In genomic region chr11:107741044-107741823, GRCh38 we compare ENCODE assay signal across 8 cellular contexts. TPM values are rescaled to one million over a fixed set of nuclear protein-coding genes. Genes with fewer than 3 reads are reported as not detected.
DNase-seq lines count a peak whose midpoint lies in the region; ATAC-seq and TF ChIP-seq lines count a peak whose summit lies in the region.

No MANE protein-coding gene starts in this region.

- no peak overlapping the region for H3K4me3 Mint-ChIP-seq in stimulated activated naive B cell treated with anti-CD40 and anti-IgM and Interleukin-4, amounts not matched to agents 10 μg/mL and 1 μg/mL and 100 μg/mL, for 72 hours

- no peaks in the 10 kb centered on the region for H3K9me3 Mint-ChIP-seq in stimulated activated naive B cell treated with anti-CD40 and anti-IgM and Interleukin-4, amounts not matched to agents 10 μg/mL and 1 μg/mL and 100 μg/mL, for 72 hours

- peaks cover 0 to 4% of the 10 kb centered on the region in 2 donors for H3K4me1 Mint-ChIP-seq in stimulated activated naive B cell treated with anti-CD40 and anti-IgM and Interleukin-4, amounts not matched to agents 10 μg/mL and 1 μg/mL and 100 μg/mL, for 72 hours

- ATAC-seq in GM18907 (IDR thresholded peaks at IDR 0.05; ENCODE audit: unreplicated experiment): peak; percentile 89
- peak; percentile 95 for ATAC-seq in HG03066 (IDR thresholded peaks at IDR 0.05; ENCODE audit: low read depth, unreplicated experiment)
- ATAC-seq in stimulated activated naive B cell treated with anti-CD40 and anti-IgM and Interleukin-4, amounts not matched to agents 10 μg/mL and 1 μg/mL and 100 μg/mL, for 72 hours (replicated peaks): peak; percentile 90 to 94

- DNase-seq in ELF-1 (ENCODE audit: low read depth, low spot score): peak; percentile 38
- peak; percentile 48 for DNase-seq in RPMI7951 (ENCODE audit: low read depth)
- peak; percentile 45 for DNase-seq in fibroblast of the aortic adventitia (ENCODE audit: low read depth)
- DNase-seq in stimulated activated naive B cell treated with anti-CD40 and anti-IgM and Interleukin-4, amounts not matched to agents 10 μg/mL and 1 μg/mL and 100 μg/mL, for 72 hours: peak; percentile 3
- no peak for DNase-seq in NCI-H1436 (lab: John Stamatoyannopoulos, UW)
- DNase-seq in COR-L47 (lab: John Stamatoyannopoulos, UW): no peak

- no peaks in the 10 kb centered on the region for H3K36me3 Mint-ChIP-seq in stimulated activated naive B cell treated with anti-CD40 and anti-IgM and Interleukin-4, amounts not matched to agents 10 μg/mL and 1 μg/mL and 100 μg/mL, for 72 hours

- H3K4me3 ChIP-seq in fibroblast of the aortic adventitia (ENCODE audit: low read depth, low read length): no peak overlapping the region

- H3K27ac Mint-ChIP-seq in stimulated activated naive B cell treated with anti-CD40 and anti-IgM and Interleukin-4, amounts not matched to agents 10 μg/mL and 1 μg/mL and 100 μg/mL, for 72 hours: no peak overlapping the region

- peaks cover 39 to 47% of the 10 kb centered on the region in 2 donors for H3K27me3 Mint-ChIP-seq in stimulated activated naive B cell treated with anti-CD40 and anti-IgM and Interleukin-4, amounts not matched to agents 10 μg/mL and 1 μg/mL and 100 μg/mL, for 72 hours

- TF ChIP-seq CTCF in fibroblast of the aortic adventitia (IDR thresholded peaks at IDR 0.05; ENCODE audit: insufficient read depth, low read length): peak; percentile 72

RNA-seq across cellular contexts. Expression of gene SLN, which starts 29.4 kb away (rescaled TPM):
- total RNA-seq in RPMI7951 (2014; rRNA removed; shearing (Covaris generic)): 0.68 TPM in 1 of 2 replicates, not detected in the other
- total RNA-seq in fibroblast of the aortic adventitia (ENCODE audit: low replicate concordance): not detected in 2 replicates

Comparison
In these comparisons a context has a peak if more than half of its experiments do, and no peak if none do; other contexts are left out.
1. DNase-seq: peak in ELF-1 (single experiment), RPMI7951 (single experiment), fibroblast of the aortic adventitia (single experiment) and stimulated activated naive B cell treated with anti-CD40 and anti-IgM and Interleukin-4, amounts not matched to agents 10 μg/mL and 1 μg/mL and 100 μg/mL, for 72 hours (single experiment); none in NCI-H1436 (single experiment) and COR-L47 (single experiment).
2. Peak in every context shown above with its lines, with median percentiles within 50 percentile points of each other: ATAC-seq.